1 cellular context compared by ENCODE assay signal in genomic region chr11:64407221-64407620, GRCh38.
TF ChIP-seq lines count a peak whose summit lies in the region.

No MANE protein-coding gene starts in this region.

TF ChIP-seq in GM23338, 12 proteins besides CTCF, POLR2A, EP300 and RAD21 (continued from another document):
- no peak for TF ChIP-seq REST (IDR thresholded peaks at IDR 0.05; ENCODE audit: unreplicated experiment)
- TF ChIP-seq EZH2phosphoT487 (IDR thresholded peaks at IDR 0.05; ENCODE audit: unreplicated experiment), result no peak
- no peak for TF ChIP-seq EZH2 (IDR thresholded peaks at IDR 0.05; ENCODE audit: low read depth, unreplicated experiment)
- no peak for TF ChIP-seq NANOG (IDR thresholded peaks at IDR 0.05; ENCODE audit: borderline replicate concordance)
- TF ChIP-seq ZNF114 (CRISPR knock-in tag; IDR thresholded peaks at IDR 0.05), result no peak
- TF ChIP-seq ZNF331 (CRISPR knock-in tag; IDR thresholded peaks at IDR 0.05; ENCODE audit: low read depth), result no peak
- no peak for TF ChIP-seq CREB1 (CRISPR knock-in tag; IDR thresholded peaks at IDR 0.05; ENCODE audit: low read depth)
- no peak for TF ChIP-seq ETS1 (IDR thresholded peaks at IDR 0.05)
- TF ChIP-seq POLR2AphosphoS5 (IDR thresholded peaks at IDR 0.05; ENCODE audit: low read depth), result no peak
